ENCODE assay signal across 9 cellular contexts in genomic region chr12:75908961-75909699, GRCh38.
DNase-seq lines count a peak whose midpoint lies in the region; ATAC-seq and TF ChIP-seq lines count a peak whose summit lies in the region.
"Had no signal": no experiment of that assay in that cellular context is flagged by ENCODE, and none has a peak within 500 bp of the region (broad histone marks: within the 10 kb centered on the region; RNA-seq: fewer than 3 reads in every experiment).

No MANE protein-coding gene starts in this region.

- no peak for TF ChIP-seq POLR2A in prostate gland (IDR thresholded peaks at IDR 0.05)

- ATAC-seq in foreskin keratinocyte (peak; percentile 34), GM19035 (IDR thresholded peaks at IDR 0.05; ENCODE audit: unreplicated experiment) (no peak), HG02885 (IDR thresholded peaks at IDR 0.05; ENCODE audit: poor library complexity, unreplicated experiment) (no peak), GM21390 (IDR thresholded peaks at IDR 0.05; ENCODE audit: unreplicated experiment) (no peak)

- no peaks in the 10 kb centered on the region for H3K9me3 ChIP-seq in prostate gland

- intact Hi-C loops in prostate gland (cut with DNase I), result no loop called here

- H3K27ac ChIP-seq in foreskin keratinocyte (no peak overlapping the region), prostate gland (peak overlapping the region; percentile 21 to 37)

- H3K36me3 ChIP-seq in prostate gland, result no peaks in the 10 kb centered on the region

- peak; percentile 53 for DNase-seq in Daoy (ENCODE audit: low read depth)
- DNase-seq in RPMI7951 (ENCODE audit: low read depth), result peak; percentile 91
- DNase-seq in foreskin keratinocyte, result peak in 1 of 2 donors; percentile 40
- peak; percentile 81 for DNase-seq in prostate gland (ENCODE audit: low spot score)
- no peak for DNase-seq in cerebellum (ENCODE audit: low spot score)
- DNase-seq: NCI-H187 had no signal

- no peaks in the 10 kb centered on the region for H3K4me1 ChIP-seq in foreskin keratinocyte
- H3K4me1 ChIP-seq in prostate gland (replicated peaks), result no peaks in the 10 kb centered on the region

- no peaks in the 10 kb centered on the region for H3K27me3 ChIP-seq in foreskin keratinocyte
- H3K27me3 ChIP-seq in prostate gland (replicated peaks; ENCODE audit: insufficient read depth), result no peaks in the 10 kb centered on the region

- no peak overlapping the region for H3K4me3 ChIP-seq in prostate gland

- TF ChIP-seq CTCF in foreskin keratinocyte (conservative IDR thresholded peaks at IDR 0.05), result no peak
- TF ChIP-seq CTCF in prostate gland (IDR thresholded peaks at IDR 0.05), result no peak

- WGBS in prostate gland, result 6% methylated on average over 2 of the region's 2 CpGs
